20 cellular contexts compared by ENCODE assay signal in genomic region chr9:124742940-124743339, GRCh38. TPM values are rescaled to one million over a fixed set of nuclear protein-coding genes. Genes with fewer than 3 reads are reported as not detected.
DNase-seq lines count a peak whose midpoint lies in the region; ATAC-seq and TF ChIP-seq lines count a peak whose summit lies in the region.
"Had no signal": no experiment of that assay in that cellular context is flagged by ENCODE, and none has a peak within 500 bp of the region (broad histone marks: within the 10 kb centered on the region; RNA-seq: fewer than 3 reads in every experiment).

No MANE protein-coding gene starts in this region.

- ATAC-seq in GM23338 (no peak; the same call in 2 of the 3 replicates), HG03025 (IDR thresholded peaks at IDR 0.05; ENCODE audit: low FRiP score, unreplicated experiment) (no peak)
- ATAC-seq: GM12878, HepG2 had no signal

- H3K27ac Mint-ChIP-seq in GM23338 (peak overlapping the region; percentile 50; the same call in 1 of the 2 replicates), brain (peak overlapping the region in 3 of 5 experiments; percentile 12 to 94 (median 66)), progenitor cell of endocrine pancreas (peak overlapping the region; percentile 25)
- H3K27ac Mint-ChIP-seq: B cell, HFFc6 had no signal

- H3K36me3 ChIP-seq in GM23338 (ENCODE audit: insufficient read depth) = no peaks in the 10 kb centered on the region
- H3K36me3 ChIP-seq: MG63, SJSA1 had no signal

- H3K4me1 Mint-ChIP-seq in GM23338 (peaks cover 35% of the 10 kb centered on the region), brain (peaks cover 16% of the 10 kb centered on the region), progenitor cell of endocrine pancreas (ENCODE audit: low read depth) (peaks cover 24% of the 10 kb centered on the region)

- in situ Hi-C loops in KBM-7 (cut with MboI; ENCODE audit: low pct_unique_long_range_greater_than_20kb, low sequenced_read_pairs) = no loop called here

- H3F3A ChIP-seq in GM23338 (replicated peaks; ENCODE audit: low read depth) = no peaks in the 10 kb centered on the region

- H3K4me3 Mint-ChIP-seq in GM23338 (no peak overlapping the region), brain (no peak overlapping the region), progenitor cell of endocrine pancreas (ENCODE audit: low read depth) (no peak overlapping the region)
- H3K4me3 Mint-ChIP-seq: B cell, HFFc6 had no signal

- no peaks in the 10 kb centered on the region for H3K9me2 ChIP-seq in GM23338 (ENCODE audit: insufficient read depth)

- no peak for TF ChIP-seq CTCF in GM23338 (conservative IDR thresholded peaks at IDR 0.05; ENCODE audit: low read depth in 2 of 2)
- TF ChIP-seq CTCF in brain (conservative IDR thresholded peaks at IDR 0.05) = no peak
- TF ChIP-seq CTCF in progenitor cell of endocrine pancreas (IDR thresholded peaks at IDR 0.05; ENCODE audit: unreplicated experiment) = no peak

- no peak overlapping the region for H3K4me2 ChIP-seq in GM23338

- H3K36me3 Mint-ChIP-seq in GM23338 (ENCODE audit: low read depth) (peaks cover 25% of the 10 kb centered on the region), brain (no peaks in the 10 kb centered on the region), progenitor cell of endocrine pancreas (ENCODE audit: insufficient read depth) (peaks cover 8% of the 10 kb centered on the region)

- H3K4me3 ChIP-seq in GM23338 = no peak overlapping the region
- H3K4me3 ChIP-seq: GM12878, MG63, SJSA1 had no signal

- H3K79me2 ChIP-seq in GM23338 (replicated peaks; ENCODE audit: insufficient read depth) = peaks cover 87% of the 10 kb centered on the region

- no peaks in the 10 kb centered on the region for H3K9me3 Mint-ChIP-seq in GM23338
- H3K9me3 Mint-ChIP-seq in brain = no peaks in the 10 kb centered on the region
- no peaks in the 10 kb centered on the region for H3K9me3 Mint-ChIP-seq in progenitor cell of endocrine pancreas (ENCODE audit: low read depth)
- H3K9me3 Mint-ChIP-seq: HFFc6 had no signal

- no peak overlapping the region for H2AFZ ChIP-seq in GM23338

- no peak for DNase-seq in GM23338 (ENCODE audit: low spot score)
- peak; percentile 48 for DNase-seq in NCI-H2107 treated with DMSO at 0.1 percent for 48 hours (lab: John Stamatoyannopoulos, UW; ENCODE audit: unreplicated experiment)
- DNase-seq in progenitor cell of endocrine pancreas (ENCODE audit: low spot score, unreplicated experiment) = no peak
- no peak for DNase-seq in KBM-7
- no peak for DNase-seq in DMS153 treated with DMSO at 0.1 percent for 48 hours (lab: John Stamatoyannopoulos, UW; ENCODE audit: unreplicated experiment)
- DNase-seq: DND-41, GDM1, Karpas-422, MG63, NCI-H1092 treated with DMSO at 0.1 percent for 48 hours, NCI-H2081 treated with DMSO at 0.1 percent for 48 hours, NCI-H345, NCI-H526 had no signal

- 0 out of 2 replicates have a peak, but pooled peaks cover 4% of the 10 kb centered on the region for H3K4me1 ChIP-seq in GM23338 (ENCODE audit: insufficient read depth)

- no peaks in the 10 kb centered on the region for H3K27me3 ChIP-seq in GM23338 (ENCODE audit: insufficient read depth)
- H3K27me3 ChIP-seq: MG63, SJSA1 had no signal

- peak overlapping the region; percentile 41; the same call in 1 of the 2 replicates for H3K27ac ChIP-seq in GM23338 (ENCODE audit: low read depth)

- H4K20me1 ChIP-seq in GM23338 (replicated peaks; ENCODE audit: insufficient read depth) = peaks cover 10% of the 10 kb centered on the region

- H3K27me3 Mint-ChIP-seq in GM23338 (ENCODE audit: insufficient read depth, low read depth, poor library complexity) (peaks cover 1% of the 10 kb centered on the region), brain (no peaks in the 10 kb centered on the region), progenitor cell of endocrine pancreas (no peaks in the 10 kb centered on the region)
- H3K27me3 Mint-ChIP-seq: B cell had no signal

TF ChIP-seq in GM23338, 12 proteins besides CTCF, POLR2A, EP300 and RAD21:
- TF ChIP-seq POLR2AphosphoS5 (IDR thresholded peaks at IDR 0.05; ENCODE audit: low read depth) (no peak), CREB1 (CRISPR knock-in tag; IDR thresholded peaks at IDR 0.05; ENCODE audit: low read depth) (no peak), JUNB (IDR thresholded peaks at IDR 0.05; ENCODE audit: unreplicated experiment) (no peak), EZH2 (IDR thresholded peaks at IDR 0.05; ENCODE audit: low read depth, unreplicated experiment) (no peak)

RNA-seq across cellular contexts. Expression of gene NR6A1, which starts 28.2 kb away (rescaled TPM):
- total RNA-seq in GM23338 (2014; rRNA removed; shearing (Covaris generic)) = 125 and 139 TPM in 2 replicates
- polyA plus RNA-seq in GM23338 (2016; fragmentation: Nextera tagmentation; extraction: Ambion mirVana) (40.9 and 44.2 TPM in 2 replicates), brain (ENCODE audit: insufficient read depth, low read depth, low replicate concordance) (0.53 TPM)
- total RNA-seq in progenitor cell of endocrine pancreas = 71.6 and 86.4 TPM in 2 replicates

RNA-seq across cellular contexts. Expression of gene OLFML2A, which starts 34.0 kb away (rescaled TPM):
- total RNA-seq in GM23338 (2014; rRNA removed; shearing (Covaris generic)) = 6.4 and 6.7 TPM in 2 replicates
- polyA plus RNA-seq in GM23338 (2016; fragmentation: Nextera tagmentation; extraction: Ambion mirVana) (1.1 TPM in 2 replicates), brain (ENCODE audit: insufficient read depth, low read depth, low replicate concordance) (6.3 TPM)
- total RNA-seq in progenitor cell of endocrine pancreas = 2.2 and 2.5 TPM in 2 replicates
